In the genomic region with DNA sequence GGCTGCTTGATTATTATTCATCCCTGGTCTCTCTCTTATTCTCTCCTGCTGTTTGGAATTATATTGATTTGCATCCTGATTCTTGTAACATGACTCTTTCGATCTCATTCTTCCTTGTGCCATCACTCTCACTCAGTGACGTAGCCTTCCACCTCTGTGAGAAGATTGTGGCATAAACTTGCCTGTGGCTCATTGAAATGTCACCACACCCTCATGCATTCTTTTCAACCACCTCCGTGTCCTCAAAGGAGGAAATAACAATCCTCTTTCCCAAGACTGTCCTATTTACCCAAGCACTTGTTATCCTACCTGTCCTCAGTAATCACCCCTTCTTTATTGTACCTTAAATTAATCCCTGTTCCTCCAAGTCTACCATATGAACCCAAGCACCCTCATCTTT, we compare ENCODE assay signal across 18 cellular contexts. TPM values are rescaled to one million over a fixed set of nuclear protein-coding genes. Genes with fewer than 3 reads are reported as not detected.
DNase-seq lines count a peak whose midpoint lies in the region; ATAC-seq and FAIRE-seq lines count a peak whose summit lies in the region.
"Had no signal": no experiment of that assay in that cellular context is flagged by ENCODE, and none has a peak within 500 bp of the region (broad histone marks: within the 10 kb centered on the region; RNA-seq: fewer than 3 reads in every experiment).

No MANE protein-coding gene starts in this region.

- peak; percentile 86 for FAIRE-seq in colon (lab: Jason Lieb, UNC)
- FAIRE-seq: GM12892, H54 had no signal

- in situ Hi-C loops in Caki2 (cut with HindIII; ENCODE audit: low pct_unique_long_range_greater_than_20kb, low sequenced_read_pairs), result no loop called here

- ATAC-seq in GM19467 (IDR thresholded peaks at IDR 0.05; ENCODE audit: unreplicated experiment), result no peak
- ATAC-seq: activated T-helper 17 cell treated with anti-CD3 and anti-CD28 coated beads, Interleukin-2, amount 50 U/mL, for 72 hours had no signal

- DNase-seq in Caki2 (ENCODE audit: low read depth) (peak; percentile 70), NCI-H526 treated with DMSO at 0.1 percent for 48 hours (lab: John Stamatoyannopoulos, UW) (peak; percentile 44), mucosa of gallbladder (ENCODE audit: low spot score) (peak; percentile 77), ecto neural progenitor cell (ENCODE audit: low spot score) (no peak)
- DNase-seq in activated CD4-positive, alpha-beta T cell treated with anti-CD3 and anti-CD28 coated beads, Interleukin-2, amount 50 U/mL, for 48 hours, result no peak
- DNase-seq in activated effector memory CD4-positive, alpha-beta T cell treated with Interleukin-2 at 50 U/mL for 16 hours, result no peak
- DNase-seq: activated CD4-positive, alpha-beta T cell treated with anti-CD3 and anti-CD28 coated beads for 1 hour; naive B cell; NCI-H1105; NCI-H510A; SHP77; stimulated activated CD4-positive, alpha-beta T cell treated with anti-CD3 and anti-CD28 coated beads, Interleukin-15, amount 100 ng/mL, for 24 hours had no signal

RNA-seq across cellular contexts. Expression of a gene that starts 41.2 kb away (rescaled TPM):
- 0.64 and 5.9 TPM in 2 replicates for total RNA-seq in Caki2 (2014; rRNA removed; shearing (Covaris generic); ENCODE audit: low replicate concordance)
- total RNA-seq in mucosa of gallbladder, result 72.3 TPM
- total RNA-seq: activated T-helper 17 cell treated with anti-CD3 and anti-CD28 coated beads, Interleukin-2, amount 50 U/mL, for 72 hours; right atrium auricular region had no signal

Comparison
In these comparisons a context has a peak if more than half of its experiments do, and no peak if none do; other contexts are left out.
1. DNase-seq: peak in Caki2 (single experiment), NCI-H526 treated with DMSO at 0.1 percent for 48 hours (single experiment) and mucosa of gallbladder (single experiment); none in ecto neural progenitor cell (single experiment), activated CD4-positive, alpha-beta T cell treated with anti-CD3 and anti-CD28 coated beads, Interleukin-2, amount 50 U/mL, for 48 hours (0 of 2) and activated effector memory CD4-positive, alpha-beta T cell treated with Interleukin-2 at 50 U/mL for 16 hours (single experiment).
2. RNA of a gene that starts 41.2 kb away (total RNA-seq): 72.3 TPM in mucosa of gallbladder (single experiment); 0.64 to 5.9 TPM in Caki2; every median in the first group is over 10 times any median in the second.